11 cellular contexts compared by ENCODE assay signal in the genomic region with DNA sequence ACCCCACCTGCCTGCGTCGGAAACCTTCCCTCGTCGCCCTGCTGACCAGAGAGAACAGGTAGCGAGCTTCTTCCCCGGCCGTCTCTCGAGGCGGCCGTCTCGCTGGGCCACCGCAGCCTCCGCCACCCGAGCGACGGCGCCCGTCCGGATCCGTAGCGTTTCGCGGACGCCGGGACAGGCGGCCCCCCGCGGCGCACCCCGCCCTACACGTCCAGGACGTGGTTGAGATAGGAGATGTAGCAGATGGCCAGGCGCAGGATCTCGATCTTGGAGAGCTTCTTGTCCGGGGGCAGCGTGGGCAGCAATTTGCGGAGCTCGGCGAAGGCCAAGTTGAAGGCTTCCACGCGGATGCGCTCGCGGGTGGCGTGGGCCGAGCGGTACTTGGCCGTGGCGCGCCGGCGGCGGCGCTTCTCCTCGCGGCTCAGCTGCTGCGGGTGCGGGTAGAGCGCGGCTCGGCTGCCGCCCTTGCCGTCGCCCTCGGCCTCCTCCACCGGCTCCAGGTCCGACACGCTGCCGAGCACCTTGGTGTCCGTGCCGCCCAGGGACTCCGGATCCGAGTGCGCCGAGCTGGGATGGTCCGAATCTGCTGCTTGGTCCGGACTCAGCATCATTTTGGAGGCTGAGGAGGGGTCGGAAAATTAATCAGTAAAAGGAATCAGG. TPM values are rescaled to one million over a fixed set of nuclear protein-coding genes. Genes with fewer than 3 reads are reported as not detected.
DNase-seq lines count a peak whose midpoint lies in the region; ATAC-seq and TF ChIP-seq lines count a peak whose summit lies in the region.
"Had no signal": no experiment of that assay in that cellular context is flagged by ENCODE, and none has a peak within 500 bp of the region (broad histone marks: within the 10 kb centered on the region; RNA-seq: fewer than 3 reads in every experiment).

No MANE protein-coding gene starts in this region.

- H3F3A ChIP-seq in neural progenitor cell (ENCODE audit: low read depth), result no peaks in the 10 kb centered on the region

- peaks cover 69% of the 10 kb centered on the region for H3K27me3 Mint-ChIP-seq in CD8-positive, alpha-beta T cell (ENCODE audit: low read depth)
- peaks cover 38% of the 10 kb centered on the region for H3K27me3 Mint-ChIP-seq in neural progenitor cell (ENCODE audit: insufficient read depth, low read depth)

- ATAC-seq in CD8-positive, alpha-beta T cell, result no peak
- no peak for ATAC-seq in HG02852 (IDR thresholded peaks at IDR 0.05; ENCODE audit: unreplicated experiment)

- H3K36me3 ChIP-seq in CD8-positive, alpha-beta T cell (ENCODE audit: insufficient read depth, low read length), result no peaks in the 10 kb centered on the region
- H3K36me3 ChIP-seq in HUES64 (ENCODE audit: insufficient read depth, low read length), result no peaks in the 10 kb centered on the region
- no peaks in the 10 kb centered on the region for H3K36me3 ChIP-seq in neural progenitor cell

- no peak for TF ChIP-seq CTCF in CD8-positive, alpha-beta T cell (IDR thresholded peaks at IDR 0.05)
- TF ChIP-seq CTCF in epithelial cell of esophagus (IDR thresholded peaks at IDR 0.05; ENCODE audit: insufficient read depth, low read depth, low read length, missing control alignments) (no peak), neural progenitor cell (IDR thresholded peaks at IDR 0.05) (no peak)

- peak overlapping the region; percentile 80 for H2AFZ ChIP-seq in neural progenitor cell (replicated peaks)

- H3K27ac Mint-ChIP-seq in CD8-positive, alpha-beta T cell, result no peak overlapping the region
- no peak overlapping the region for H3K27ac Mint-ChIP-seq in neural progenitor cell
- H3K27ac Mint-ChIP-seq: activated naive CD8-positive, alpha-beta T cell had no signal

- intact Hi-C loops in CD8-positive, alpha-beta T cell (cut with DNase I, micrococcal nuclease), result no loop called here

- peak overlapping the region; percentile 68 for H3K4me2 ChIP-seq in neural progenitor cell

- H3K36me3 Mint-ChIP-seq in CD8-positive, alpha-beta T cell, result no peaks in the 10 kb centered on the region
- H3K36me3 Mint-ChIP-seq in neural progenitor cell, result no peaks in the 10 kb centered on the region
- H3K36me3 Mint-ChIP-seq: activated naive CD8-positive, alpha-beta T cell had no signal

- peaks cover 5% of the 10 kb centered on the region for H3K4me1 ChIP-seq in CD8-positive, alpha-beta T cell (ENCODE audit: insufficient read depth, low read length)
- H3K4me1 ChIP-seq in HUES64 (ENCODE audit: insufficient read depth, low read length), result peaks cover 15% of the 10 kb centered on the region
- H3K4me1 ChIP-seq in neural progenitor cell, result peaks cover 5% of the 10 kb centered on the region

- no peaks in the 10 kb centered on the region for H4K20me1 ChIP-seq in neural progenitor cell (ENCODE audit: low read depth)

- 2% methylated on average over 78 of the region's 78 CpGs for WGBS in HUES64

- peaks cover 18% of the 10 kb centered on the region for H3K27me3 ChIP-seq in CD8-positive, alpha-beta T cell (ENCODE audit: insufficient read depth, low read length)
- peaks cover 80% of the 10 kb centered on the region for H3K27me3 ChIP-seq in HUES64 (ENCODE audit: insufficient read depth, low read length)
- peaks cover 60% of the 10 kb centered on the region for H3K27me3 ChIP-seq in neural progenitor cell

- no peak overlapping the region for H3K27ac ChIP-seq in CD8-positive, alpha-beta T cell (ENCODE audit: low read depth, low read length)
- H3K27ac ChIP-seq in HUES64 (ENCODE audit: low read depth, low read length) (no peak overlapping the region), neural progenitor cell (no peak overlapping the region)

- H3K4me3 ChIP-seq in CD8-positive, alpha-beta T cell (ENCODE audit: low read depth, low read length), result no peak overlapping the region
- H3K4me3 ChIP-seq in HUES64 (ENCODE audit: low read length), result peak overlapping the region; percentile 70
- H3K4me3 ChIP-seq in epithelial cell of esophagus (ENCODE audit: low read length), result peak overlapping the region; percentile 51
- H3K4me3 ChIP-seq in neural progenitor cell, result peak overlapping the region; percentile 36

- CTCF ChIA-PET in CD8-positive, alpha-beta T cell (lab: Charles Lee), result no interaction called here

- H3K79me2 ChIP-seq in neural progenitor cell (ENCODE audit: low read depth), result no peaks in the 10 kb centered on the region

- POLR2A ChIA-PET in CD8-positive, alpha-beta T cell (lab: Charles Lee), result no interaction called here

- no peaks in the 10 kb centered on the region for H3K9me3 Mint-ChIP-seq in CD8-positive, alpha-beta T cell
- H3K9me3 Mint-ChIP-seq in neural progenitor cell, result no peaks in the 10 kb centered on the region

- no peaks in the 10 kb centered on the region for H3K9me3 ChIP-seq in CD8-positive, alpha-beta T cell (ENCODE audit: low read length)
- no peaks in the 10 kb centered on the region for H3K9me3 ChIP-seq in HUES64 (ENCODE audit: insufficient read depth, low read depth, low read length)
- no peaks in the 10 kb centered on the region for H3K9me3 ChIP-seq in neural progenitor cell (ENCODE audit: low read depth)

- no peak for DNase-seq in CD8-positive, alpha-beta T cell
- DNase-seq in epithelial cell of esophagus (ENCODE audit: low read depth) (peak; percentile 51), neural progenitor cell (ENCODE audit: low spot score) (peak; percentile 42), DMS79 treated with DMSO at 0.1 percent for 48 hours (lab: John Stamatoyannopoulos, UW) (no peak), glomerular visceral epithelial cell (ENCODE audit: extremely low spot score) (no peak), SK-N-DZ (ENCODE audit: low spot score) (no peak)
- DNase-seq: Karpas-422; stimulated activated CD4-positive, alpha-beta T cell treated with anti-CD3 and anti-CD28 coated beads, Interleukin-4, amount 100 ng/mL, for 1 hour had no signal

- H3K4me3 Mint-ChIP-seq in CD8-positive, alpha-beta T cell, result peak overlapping the region; percentile 32
- H3K4me3 Mint-ChIP-seq in neural progenitor cell, result peak overlapping the region; percentile 78
- H3K4me3 Mint-ChIP-seq: activated naive CD8-positive, alpha-beta T cell had no signal

- peaks cover 5% of the 10 kb centered on the region for H3K4me1 Mint-ChIP-seq in CD8-positive, alpha-beta T cell (ENCODE audit: low read depth)
- peaks cover 8% of the 10 kb centered on the region for H3K4me1 Mint-ChIP-seq in neural progenitor cell

- peak overlapping the region; percentile 76 for H3K9ac ChIP-seq in HUES64 (ENCODE audit: low read depth, low read length)
- H3K9ac ChIP-seq in neural progenitor cell, result no peak overlapping the region

RNA-seq across cellular contexts. Expression of gene NHLH2, which starts 3.0 kb away (rescaled TPM):
- total RNA-seq in CD8-positive, alpha-beta T cell, result not detected
- polyA plus RNA-seq in HUES64 (2013, experiment 1 of 2), result 1.3 TPM
- polyA plus RNA-seq in HUES64 (2013, experiment 2 of 2), result 1.8 TPM
- 0.17 and 0.56 TPM in 2 replicates for total RNA-seq in neural progenitor cell (ENCODE audit: low replicate concordance)
- 0.09 TPM in 1 of 2 replicates, not detected in the other for polyA plus RNA-seq in SK-N-DZ (2014; cell fraction: cytosol; rRNA removed)
- 0.07 and 0.40 TPM in 2 replicates for polyA plus RNA-seq in SK-N-DZ (2014; cell fraction: nucleus; rRNA removed)

Comparison
In these comparisons a context has a peak if more than half of its experiments do, and no peak if none do; other contexts are left out.
1. DNase-seq: peak in epithelial cell of esophagus (single experiment) and neural progenitor cell (single experiment); none in CD8-positive, alpha-beta T cell (0 of 7), DMS79 treated with DMSO at 0.1 percent for 48 hours (single experiment), glomerular visceral epithelial cell (single experiment) and SK-N-DZ (single experiment).